In genomic region chr12:101666017-101666728, GRCh38 we compare ENCODE assay signal across 13 cellular contexts.
"Had no signal": no experiment of that assay in that cellular context is flagged by ENCODE, and none has a peak within 500 bp of the region (broad histone marks: within the 10 kb centered on the region; RNA-seq: fewer than 3 reads in every experiment).

No MANE protein-coding gene starts in this region.

- H3K36me3 ChIP-seq: transverse colon had no signal

- H3K9me3 ChIP-seq: mucosa of descending colon, transverse colon had no signal

- DNase-seq: activated CD8-positive, alpha-beta memory T cell treated with anti-CD3 and anti-CD28 coated beads, Interleukin-2, amount 50 U/mL, for 48 hours; activated CD8-positive, alpha-beta T cell treated with anti-CD3 and anti-CD28 coated beads for 36 hours; activated naive CD4-positive, alpha-beta T cell; activated naive CD8-positive, alpha-beta T cell treated with anti-CD3 and anti-CD28 coated beads, Interleukin-2, amount 50 U/mL, for 24 hours; dermis blood vessel endothelial cell; left cardiac atrium; mucosa of descending colon; naive thymus-derived CD8-positive, alpha-beta T cell; stimulated activated CD4-positive, alpha-beta T cell treated with anti-CD3 and anti-CD28 coated beads, Interleukin-4, amount 100 ng/mL, for 24 hours; T1000; transverse colon had no signal

- ATAC-seq: activated CD8-positive, alpha-beta T cell treated with anti-CD3 and anti-CD28 coated beads for 36 hours; activated naive CD8-positive, alpha-beta T cell treated with anti-CD3 and anti-CD28 coated beads, Interleukin-2, amount 50 U/mL, for 24 hours; esophagus mucosa; left cardiac atrium; naive thymus-derived CD8-positive, alpha-beta T cell had no signal

- H3K27me3 ChIP-seq: transverse colon had no signal

- H3K4me3 ChIP-seq: lung, mucosa of descending colon, transverse colon had no signal

- H3K27ac ChIP-seq: transverse colon had no signal
